Comparison of ENCODE assay signal across 23 cellular contexts in genomic region chr4:123876122-123876521, GRCh38.
"Had no signal": no experiment of that assay in that cellular context is flagged by ENCODE, and none has a peak within 500 bp of the region (broad histone marks: within the 10 kb centered on the region; RNA-seq: fewer than 3 reads in every experiment).

No MANE protein-coding gene starts in this region.

- H3K27me3 ChIP-seq: esophagus muscularis mucosa, ovary, spleen, thyroid gland, upper lobe of right lung had no signal

- H3K4me2 ChIP-seq: SK-N-SH had no signal

- ATAC-seq: activated CD4-positive, CD25-positive, alpha-beta regulatory T cell treated with anti-CD3 and anti-CD28 coated beads, Interleukin-2, amount 50 U/mL, for 24 hours; activated CD8-positive, alpha-beta memory T cell treated with anti-CD3 and anti-CD28 coated beads, Interleukin-2, amount 10 ng/mL, durations not matched to agents 7 days and 5 days; activated CD8-positive, alpha-beta T cell treated with anti-CD3 and anti-CD28 coated beads for 36 hours; lower lobe of right lung; stimulated activated naive CD8-positive, alpha-beta T cell treated with anti-CD3 and anti-CD28 coated beads, Interleukin-15, Interleukin-2, amounts not matched to agents 100 U/mL and 50 U/mL, for 24 hours; upper lobe of right lung had no signal

- DNase-seq: activated CD4-positive, alpha-beta T cell treated with anti-CD3 and anti-CD28 coated beads, Interleukin-2, amount 10 ng/mL, durations not matched to agents 24 days and 14 days; activated CD8-positive, alpha-beta memory T cell treated with anti-CD3 and anti-CD28 coated beads, Interleukin-2, amount 10 ng/mL, durations not matched to agents 7 days and 5 days; activated CD8-positive, alpha-beta T cell treated with anti-CD3 and anti-CD28 coated beads for 36 hours; activated effector memory CD4-positive, alpha-beta T cell treated with anti-CD3 and anti-CD28 coated beads, Interleukin-2, amount 50 U/mL, for 16 hours; activated naive CD4-positive, alpha-beta T cell treated with anti-CD3 and anti-CD28 coated beads, Interleukin-2, amount 10 ng/mL, durations not matched to agents 7 days and 5 days; activated T-cell treated with anti-CD3 and anti-CD28 coated beads for 4 hours; amygdala; cerebellar nuclear complex; lower lobe of right lung; mesendoderm; naive B cell; ovary; SK-N-SH; spleen; stimulated activated CD4-positive, alpha-beta T cell treated with anti-CD3 and anti-CD28 coated beads, Interleukin-4, amount 100 ng/mL, for 4 hours; stimulated activated naive CD8-positive, alpha-beta T cell treated with anti-CD3 and anti-CD28 coated beads, Interleukin-15, Interleukin-2, amounts not matched to agents 100 U/mL and 50 U/mL, for 24 hours; substantia nigra; thyroid gland; upper lobe of right lung had no signal

- H3K4me1 ChIP-seq: lower lobe of right lung, spleen, thyroid gland had no signal

- H3K4me3 ChIP-seq: coronary artery, esophagus muscularis mucosa, lower lobe of right lung, ovary, spleen, thyroid gland, upper lobe of right lung had no signal

- H3K27ac ChIP-seq: coronary artery, lower lobe of right lung, ovary, spleen, thyroid gland, upper lobe of right lung, VCaP had no signal

- H3K9me2 ChIP-seq: SK-N-SH had no signal

- H3K36me3 ChIP-seq: esophagus muscularis mucosa, lower lobe of right lung, ovary, spleen, thyroid gland, upper lobe of right lung had no signal

- H3K9ac ChIP-seq: SK-N-SH had no signal

- H3K9me3 ChIP-seq: esophagus muscularis mucosa, lower lobe of right lung, ovary, SK-N-SH, spleen, thyroid gland, upper lobe of right lung had no signal
